Comparison of ENCODE assay signal across 1 cellular context in the genomic region with DNA sequence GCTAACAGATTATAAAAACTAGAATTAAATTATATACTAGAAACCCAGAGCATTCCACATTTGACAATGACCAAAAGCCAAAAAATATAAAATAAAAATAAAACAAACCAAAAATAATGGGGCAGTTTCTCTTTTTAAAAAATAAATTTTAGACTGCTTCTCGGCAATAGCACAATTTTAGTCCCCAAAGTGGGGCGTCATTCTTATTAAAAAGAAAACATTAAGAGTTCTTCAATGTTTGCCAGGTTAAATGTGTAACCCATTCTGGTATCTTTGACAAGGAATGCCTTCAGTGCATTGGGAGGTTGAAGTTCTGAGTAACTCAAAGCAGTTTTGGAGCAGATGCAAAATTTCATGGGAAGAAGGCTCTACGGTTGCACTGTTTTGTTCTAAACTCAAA.
TF ChIP-seq lines count a peak whose summit lies in the region.

No MANE protein-coding gene starts in this region.

TF ChIP-seq in GM23338, 12 proteins besides CTCF, POLR2A, EP300 and RAD21 (continued from another document):
- TF ChIP-seq, protein P1, sequence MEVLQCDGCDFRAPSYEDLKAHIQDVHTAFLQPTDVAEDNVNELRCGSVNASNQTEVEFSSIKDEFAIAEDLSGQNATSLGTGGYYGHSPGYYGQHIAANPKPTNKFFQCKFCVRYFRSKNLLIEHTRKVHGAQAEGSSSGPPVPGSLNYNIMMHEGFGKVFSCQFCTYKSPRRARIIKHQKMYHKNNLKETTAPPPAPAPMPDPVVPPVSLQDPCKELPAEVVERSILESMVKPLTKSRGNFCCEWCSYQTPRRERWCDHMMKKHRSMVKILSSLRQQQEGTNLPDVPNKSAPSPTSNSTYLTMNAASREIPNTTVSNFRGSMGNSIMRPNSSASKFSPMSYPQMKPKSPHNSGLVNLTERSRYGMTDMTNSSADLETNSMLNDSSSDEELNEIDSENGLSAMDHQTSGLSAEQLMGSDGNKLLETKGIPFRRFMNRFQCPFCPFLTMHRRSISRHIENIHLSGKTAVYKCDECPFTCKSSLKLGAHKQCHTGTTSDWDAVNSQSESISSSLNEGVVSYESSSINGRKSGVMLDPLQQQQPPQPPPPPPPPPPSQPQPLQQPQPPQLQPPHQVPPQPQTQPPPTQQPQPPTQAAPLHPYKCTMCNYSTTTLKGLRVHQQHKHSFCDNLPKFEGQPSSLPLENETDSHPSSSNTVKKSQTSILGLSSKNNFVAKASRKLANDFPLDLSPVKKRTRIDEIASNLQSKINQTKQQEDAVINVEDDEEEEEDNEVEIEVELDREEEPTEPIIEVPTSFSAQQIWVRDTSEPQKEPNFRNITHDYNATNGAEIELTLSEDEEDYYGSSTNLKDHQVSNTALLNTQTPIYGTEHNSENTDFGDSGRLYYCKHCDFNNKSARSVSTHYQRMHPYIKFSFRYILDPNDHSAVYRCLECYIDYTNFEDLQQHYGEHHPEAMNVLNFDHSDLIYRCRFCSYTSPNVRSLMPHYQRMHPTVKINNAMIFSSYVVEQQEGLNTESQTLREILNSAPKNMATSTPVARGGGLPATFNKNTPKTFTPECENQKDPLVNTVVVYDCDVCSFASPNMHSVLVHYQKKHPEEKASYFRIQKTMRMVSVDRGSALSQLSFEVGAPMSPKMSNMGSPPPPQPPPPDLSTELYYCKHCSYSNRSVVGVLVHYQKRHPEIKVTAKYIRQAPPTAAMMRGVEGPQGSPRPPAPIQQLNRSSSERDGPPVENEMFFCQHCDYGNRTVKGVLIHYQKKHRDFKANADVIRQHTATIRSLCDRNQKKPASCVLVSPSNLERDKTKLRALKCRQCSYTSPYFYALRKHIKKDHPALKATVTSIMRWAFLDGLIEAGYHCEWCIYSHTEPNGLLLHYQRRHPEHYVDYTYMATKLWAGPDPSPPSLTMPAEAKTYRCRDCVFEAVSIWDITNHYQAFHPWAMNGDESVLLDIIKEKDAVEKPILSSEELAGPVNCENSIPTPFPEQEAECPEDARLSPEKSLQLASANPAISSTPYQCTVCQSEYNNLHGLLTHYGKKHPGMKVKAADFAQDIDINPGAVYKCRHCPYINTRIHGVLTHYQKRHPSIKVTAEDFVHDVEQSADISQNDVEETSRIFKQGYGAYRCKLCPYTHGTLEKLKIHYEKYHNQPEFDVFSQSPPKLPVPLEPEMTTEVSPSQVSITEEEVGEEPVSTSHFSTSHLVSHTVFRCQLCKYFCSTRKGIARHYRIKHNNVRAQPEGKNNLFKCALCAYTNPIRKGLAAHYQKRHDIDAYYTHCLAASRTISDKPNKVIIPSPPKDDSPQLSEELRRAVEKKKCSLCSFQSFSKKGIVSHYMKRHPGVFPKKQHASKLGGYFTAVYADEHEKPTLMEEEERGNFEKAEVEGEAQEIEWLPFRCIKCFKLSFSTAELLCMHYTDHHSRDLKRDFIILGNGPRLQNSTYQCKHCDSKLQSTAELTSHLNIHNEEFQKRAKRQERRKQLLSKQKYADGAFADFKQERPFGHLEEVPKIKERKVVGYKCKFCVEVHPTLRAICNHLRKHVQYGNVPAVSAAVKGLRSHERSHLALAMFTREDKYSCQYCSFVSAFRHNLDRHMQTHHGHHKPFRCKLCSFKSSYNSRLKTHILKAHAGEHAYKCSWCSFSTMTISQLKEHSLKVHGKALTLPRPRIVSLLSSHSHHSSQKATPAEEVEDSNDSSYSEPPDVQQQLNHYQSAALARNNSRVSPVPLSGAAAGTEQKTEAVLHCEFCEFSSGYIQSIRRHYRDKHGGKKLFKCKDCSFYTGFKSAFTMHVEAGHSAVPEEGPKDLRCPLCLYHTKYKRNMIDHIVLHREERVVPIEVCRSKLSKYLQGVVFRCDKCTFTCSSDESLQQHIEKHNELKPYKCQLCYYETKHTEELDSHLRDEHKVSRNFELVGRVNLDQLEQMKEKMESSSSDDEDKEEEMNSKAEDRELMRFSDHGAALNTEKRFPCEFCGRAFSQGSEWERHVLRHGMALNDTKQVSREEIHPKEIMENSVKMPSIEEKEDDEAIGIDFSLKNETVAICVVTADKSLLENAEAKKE (CRISPR knock-in tag; IDR thresholded peaks at IDR 0.05) = no peak
- TF ChIP-seq STAT1 (IDR thresholded peaks at IDR 0.05; ENCODE audit: unreplicated experiment) = no peak
TF ChIP-seq in GM23338: peak in this region for 0.
